ENCODE assay signal across 8 cellular contexts in the genomic region with DNA sequence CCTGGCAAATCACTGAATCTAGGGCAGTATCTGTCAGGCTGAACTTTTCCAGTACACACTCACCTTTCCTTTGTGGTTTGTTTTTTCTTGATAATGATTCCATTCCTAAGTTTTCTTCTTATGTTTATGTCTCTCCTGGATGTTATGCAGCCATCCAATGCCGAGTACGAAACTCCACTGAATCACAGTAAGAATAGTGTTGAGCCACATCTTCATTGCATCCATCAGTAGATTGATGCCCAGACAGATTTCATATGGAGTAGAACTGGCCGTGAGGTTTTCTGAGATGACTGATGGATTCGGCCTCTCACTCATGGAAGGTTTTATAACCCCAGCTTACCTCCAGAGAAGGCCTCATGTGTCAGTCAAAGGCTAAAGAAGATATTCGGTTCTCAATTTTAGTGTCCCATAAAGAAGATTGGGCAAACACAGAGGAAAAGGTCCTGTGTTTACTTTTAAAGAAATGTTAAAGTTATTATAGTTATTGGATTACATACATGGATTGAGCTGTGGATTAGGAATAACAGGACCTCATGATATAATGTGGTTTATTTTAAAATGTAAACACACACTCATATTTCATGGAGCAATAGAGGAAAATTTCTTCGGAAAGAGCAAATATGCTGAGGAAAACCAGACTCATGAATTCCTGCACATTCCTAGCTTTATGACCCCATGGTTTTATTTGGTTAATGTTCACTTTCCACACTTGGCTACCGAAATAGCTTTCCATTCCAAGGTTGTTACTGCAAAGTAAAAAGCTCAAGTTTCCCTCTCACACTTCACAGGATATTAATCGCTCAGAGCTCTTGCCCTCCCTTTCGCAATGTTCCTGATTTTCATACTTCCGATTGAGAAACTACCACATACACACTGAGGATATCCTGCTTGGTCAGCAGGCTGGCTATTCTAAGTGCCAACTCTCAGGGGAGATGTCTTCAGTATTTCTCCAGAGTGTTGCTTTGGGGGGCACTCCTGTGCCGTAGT.
DNase-seq lines count a peak whose midpoint lies in the region; ATAC-seq and TF ChIP-seq lines count a peak whose summit lies in the region.

No MANE protein-coding gene starts in this region.

- ATAC-seq in omental fat pad (ENCODE audit: low FRiP score) (peak; percentile 95), GM21515 (IDR thresholded peaks at IDR 0.05; ENCODE audit: unreplicated experiment) (no peak)

- peaks cover 54% of the 10 kb centered on the region for H3F3A ChIP-seq in PC-9 (ENCODE audit: insufficient read depth, low read depth)
- H3F3A ChIP-seq in MM.1S (ENCODE audit: insufficient read depth, low read length) = no peaks in the 10 kb centered on the region

- TF ChIP-seq CTCF in PC-9 (conservative IDR thresholded peaks at IDR 0.05) = no peak
- no peak for TF ChIP-seq CTCF in fibroblast of mammary gland (conservative IDR thresholded peaks at IDR 0.05; ENCODE audit: control insufficient read depth, insufficient read depth, low read depth, low read length)
- TF ChIP-seq CTCF in omental fat pad (IDR thresholded peaks at IDR 0.05) = no peak
- no peak for TF ChIP-seq CTCF in MM.1S (IDR thresholded peaks at IDR 0.05; ENCODE audit: low read length)

- H3K27ac ChIP-seq in PC-9 (peak overlapping the region; percentile 95), MM.1S (ENCODE audit: low read length) (no peak overlapping the region)

- H3K27me3 ChIP-seq in PC-9 (ENCODE audit: insufficient read depth, low read depth) (no peaks in the 10 kb centered on the region), MM.1S (replicated peaks; ENCODE audit: insufficient read depth, low read length) (no peaks in the 10 kb centered on the region)

- BruUV-seq in PC-9 (replicated peaks; lab: Mats Ljungman, UMichigan) = no TSS peak

- no peaks in the 10 kb centered on the region for H3K9me2 ChIP-seq in PC-9 (ENCODE audit: insufficient read depth)
- H3K9me2 ChIP-seq in MM.1S (replicated peaks; ENCODE audit: insufficient read depth, low read length) = no peaks in the 10 kb centered on the region

- H3K4me1 ChIP-seq in PC-9 (replicated peaks; ENCODE audit: insufficient read depth) (peaks cover 78% of the 10 kb centered on the region), MM.1S (ENCODE audit: low read length) (no peaks in the 10 kb centered on the region)

- H3K9me3 ChIP-seq in PC-9 (ENCODE audit: insufficient read depth, low read depth) = 0 out of 2 replicates have a peak, but pooled peaks cover 7% of the 10 kb centered on the region
- H3K9me3 ChIP-seq in MM.1S (replicated peaks; ENCODE audit: insufficient read depth, low read length) = no peaks in the 10 kb centered on the region

- no peak overlapping the region for H3K9ac ChIP-seq in MM.1S (ENCODE audit: low read length)

- CTCF ChIA-PET in PC-9 (lab: Charles Lee) = interaction anchor here (1.0 to 2.1 kb wide), 4 partner anchors 16 to 205 kb away, joined by 3 to 18 read pairs (median 16); partner anchors contain the start of gene IL6

- H3K79me2 ChIP-seq in PC-9 (ENCODE audit: low read depth) (no peaks in the 10 kb centered on the region), MM.1S (ENCODE audit: low read length) (no peaks in the 10 kb centered on the region)

- H3K36me3 ChIP-seq in PC-9 (ENCODE audit: low read depth) (no peaks in the 10 kb centered on the region), MM.1S (replicated peaks; ENCODE audit: insufficient read depth, low read length) (no peaks in the 10 kb centered on the region)

- H2AFZ ChIP-seq in PC-9 (peak overlapping the region; percentile 5; the same call in 1 of the 2 replicates), MM.1S (ENCODE audit: low read length) (no peak overlapping the region)

- DNase-seq in Ammon's horn (ENCODE audit: low spot score) (peak; percentile 61), PC-9 (peak; percentile 54 to 100), fibroblast of mammary gland (ENCODE audit: low read depth) (peak; percentile 96), omental fat pad (ENCODE audit: low spot score) (no peak), NCI-H1436 (lab: John Stamatoyannopoulos, UW) (no peak), MM.1S (no peak)
- DNase-seq in stimulated activated CD4-positive, alpha-beta T cell treated with anti-CD3 and anti-CD28 coated beads, Interleukin-2, amount 100 ng/mL, for 48 hours = no peak

- POLR2A ChIA-PET in PC-9 (lab: Charles Lee; ENCODE audit: unreplicated experiment) = interaction anchor here (0.6 to 1.4 kb wide), 8 partner anchors 12 to 895 kb away, joined by 3 to 18 read pairs (median 5); partner anchors contain the start of gene IGF2BP3

- peak overlapping the region; percentile 19; the same call in 1 of the 2 replicates for H3K4me3 ChIP-seq in PC-9
- no peak overlapping the region for H3K4me3 ChIP-seq in fibroblast of mammary gland (ENCODE audit: control insufficient read depth, low read depth, low read length)
- H3K4me3 ChIP-seq in MM.1S (ENCODE audit: low read length) = no peak overlapping the region

- intact Hi-C loops in PC-9 (cut with micrococcal nuclease; ENCODE audit: unreplicated experiment) = loop anchor here (10.0 kb wide), 1 partner anchor 1152 kb away; the partner anchor contains the start of gene SP4

- H3K4me2 ChIP-seq in PC-9 = peak overlapping the region; percentile 73
- no peak overlapping the region for H3K4me2 ChIP-seq in MM.1S (ENCODE audit: low read depth, low read length)

- H4K20me1 ChIP-seq in PC-9 (ENCODE audit: insufficient read depth) (no peaks in the 10 kb centered on the region), MM.1S (ENCODE audit: insufficient read depth, low read length) (no peaks in the 10 kb centered on the region)

Comparison
In these comparisons a context has a peak if more than half of its experiments do, and no peak if none do; other contexts are left out.
1. DNase-seq: peak in Ammon's horn (single experiment), PC-9 (2 of 2) and fibroblast of mammary gland (single experiment); none in omental fat pad (single experiment), NCI-H1436 (single experiment), MM.1S (single experiment) and stimulated activated CD4-positive, alpha-beta T cell treated with anti-CD3 and anti-CD28 coated beads, Interleukin-2, amount 100 ng/mL, for 48 hours (0 of 2).